Comparison of ENCODE assay signal across 10 cellular contexts in the genomic region with DNA sequence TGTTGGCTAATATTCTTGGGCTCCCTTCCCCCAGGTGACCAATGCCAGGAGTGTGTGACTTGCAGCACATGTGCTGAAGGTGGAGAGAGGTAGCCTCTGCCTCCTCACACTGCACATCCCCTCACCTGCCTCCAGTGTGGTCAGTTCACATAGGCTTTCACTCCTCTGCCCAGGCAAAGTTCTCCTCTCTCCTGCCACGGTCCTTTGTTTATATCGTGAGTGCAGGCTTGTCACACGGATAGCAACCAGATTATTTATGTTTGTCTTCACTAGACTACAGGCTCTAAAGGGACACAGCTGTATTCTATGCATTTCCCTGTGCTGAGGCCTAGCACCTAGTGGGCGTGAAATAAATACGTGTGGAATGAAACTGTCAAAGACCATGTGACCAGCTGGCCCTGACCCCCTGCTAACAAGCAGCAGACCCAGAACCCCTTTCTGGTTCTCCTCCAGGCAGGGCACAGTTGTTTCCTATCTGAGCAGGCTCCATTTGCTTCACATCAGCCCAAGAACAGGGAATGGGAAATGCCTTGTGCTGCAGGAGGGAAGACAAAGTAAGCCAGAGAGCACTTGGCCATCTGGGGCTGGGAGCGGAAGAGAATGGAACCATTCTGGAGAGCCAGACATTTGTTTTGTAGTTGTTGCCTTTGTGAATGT. TPM values are rescaled to one million over a fixed set of nuclear protein-coding genes. Genes with fewer than 3 reads are reported as not detected.
DNase-seq lines count a peak whose midpoint lies in the region; ATAC-seq and TF ChIP-seq lines count a peak whose summit lies in the region.
"Had no signal": no experiment of that assay in that cellular context is flagged by ENCODE, and none has a peak within 500 bp of the region (broad histone marks: within the 10 kb centered on the region; RNA-seq: fewer than 3 reads in every experiment).

No MANE protein-coding gene starts in this region.

- no peaks in the 10 kb centered on the region for H3K36me3 Mint-ChIP-seq in CD8-positive, alpha-beta T cell
- H3K36me3 Mint-ChIP-seq: CD8-positive, alpha-beta memory T cell had no signal

- H3K27ac ChIP-seq in foreskin keratinocyte (no peak overlapping the region), muscle layer of colon (ENCODE audit: low read depth, low read length) (peak overlapping the region; percentile 54)
- no peak overlapping the region for H3K27ac ChIP-seq in CD8-positive, alpha-beta T cell (ENCODE audit: low read depth, low read length)
- H3K27ac ChIP-seq: epithelial cell of prostate had no signal

- intact Hi-C loops in CD8-positive, alpha-beta T cell (cut with DNase I, micrococcal nuclease): no loop called here

- H3K36me3 ChIP-seq in muscle layer of colon (ENCODE audit: insufficient read depth, low read length): no peaks in the 10 kb centered on the region
- no peaks in the 10 kb centered on the region for H3K36me3 ChIP-seq in CD8-positive, alpha-beta T cell (ENCODE audit: insufficient read depth, low read length)

- no peak overlapping the region for H3K27ac Mint-ChIP-seq in CD8-positive, alpha-beta T cell
- H3K27ac Mint-ChIP-seq: CD8-positive, alpha-beta memory T cell had no signal

- ATAC-seq in foreskin keratinocyte: peak; percentile 6
- no peak for ATAC-seq in CD8-positive, alpha-beta T cell

- CTCF ChIA-PET in CD8-positive, alpha-beta T cell (lab: Charles Lee): interaction anchor here (0.8 to 3.8 kb wide), 2 partner anchors 13 to 32 kb away, joined by 3 to 17 read pairs; no protein-coding TSS in a partner anchor

- H3K4me3 ChIP-seq in muscle layer of colon (ENCODE audit: low read depth in 1 of 2, low read length in 2 of 2): peak overlapping the region in 1 of 2 donors; percentile 0
- no peak overlapping the region for H3K4me3 ChIP-seq in CD8-positive, alpha-beta T cell (ENCODE audit: low read depth, low read length)

- POLR2A ChIA-PET in CD8-positive, alpha-beta T cell (lab: Charles Lee): interaction anchor here (1.0 kb wide), 1 partner anchor 31 kb away, joined by 3 read pairs; no protein-coding TSS in a partner anchor

- no peaks in the 10 kb centered on the region for H3K9me3 ChIP-seq in muscle layer of colon (ENCODE audit: low read length)
- H3K9me3 ChIP-seq in CD8-positive, alpha-beta T cell (ENCODE audit: low read length): no peaks in the 10 kb centered on the region

- no peak overlapping the region for H3K4me3 Mint-ChIP-seq in CD8-positive, alpha-beta T cell
- H3K4me3 Mint-ChIP-seq: CD8-positive, alpha-beta memory T cell had no signal

- H3K27me3 ChIP-seq in foreskin keratinocyte (no peaks in the 10 kb centered on the region), muscle layer of colon (ENCODE audit: control insufficient read depth in 1 of 2, insufficient read depth in 2 of 2, low read length in 2 of 2) (no peaks in the 10 kb centered on the region)
- no peaks in the 10 kb centered on the region for H3K27me3 ChIP-seq in CD8-positive, alpha-beta T cell (ENCODE audit: insufficient read depth, low read length)

- no peaks in the 10 kb centered on the region for H3K4me1 Mint-ChIP-seq in CD8-positive, alpha-beta T cell (ENCODE audit: low read depth)
- H3K4me1 Mint-ChIP-seq: CD8-positive, alpha-beta memory T cell had no signal

- no peak for TF ChIP-seq CTCF in foreskin keratinocyte (conservative IDR thresholded peaks at IDR 0.05)
- TF ChIP-seq CTCF in CD8-positive, alpha-beta T cell (IDR thresholded peaks at IDR 0.05): no peak

- H3K4me1 ChIP-seq in foreskin keratinocyte (peaks cover 8% of the 10 kb centered on the region), muscle layer of colon (ENCODE audit: insufficient read depth, low read length) (peaks cover 33% of the 10 kb centered on the region)
- no peaks in the 10 kb centered on the region for H3K4me1 ChIP-seq in CD8-positive, alpha-beta T cell (ENCODE audit: insufficient read depth, low read length)

- no peak overlapping the region for H3K9ac ChIP-seq in muscle layer of colon (ENCODE audit: low read length)

- DNase-seq in AG08396 (ENCODE audit: low spot score) (peak; percentile 10), NCI-H526 (lab: John Stamatoyannopoulos, UW) (peak; percentile 58 to 70), foreskin keratinocyte (no peak), NCI-H2227 (lab: John Stamatoyannopoulos, UW; ENCODE audit: unreplicated experiment) (no peak)
- DNase-seq in activated CD8-positive, alpha-beta memory T cell treated with anti-CD3 and anti-CD28 coated beads for 24 hours: no peak
- DNase-seq in activated CD8-positive, alpha-beta memory T cell treated with anti-CD3 and anti-CD28 coated beads, Interleukin-2, amount 50 U/mL, for 48 hours: no peak
- DNase-seq in CD8-positive, alpha-beta T cell: no peak
- DNase-seq: CD8-positive, alpha-beta memory T cell had no signal

- H3K9me3 Mint-ChIP-seq in CD8-positive, alpha-beta T cell: no peaks in the 10 kb centered on the region
- H3K9me3 Mint-ChIP-seq: CD8-positive, alpha-beta memory T cell had no signal

- H3K27me3 Mint-ChIP-seq in CD8-positive, alpha-beta T cell (ENCODE audit: low read depth): peaks cover 21% of the 10 kb centered on the region

RNA-seq across cellular contexts. Expression of a gene that starts 42.3 kb away (rescaled TPM):
- 0.17 and 0.28 TPM in 2 replicates for total RNA-seq in foreskin keratinocyte
- polyA plus RNA-seq in foreskin keratinocyte: 0.21 and 0.29 TPM in 2 replicates
- 1 to 10 TPM; 1.4 to 2.3 TPM for total RNA-seq in CD8-positive, alpha-beta T cell

RNA-seq across cellular contexts. Expression of a gene that starts 45.5 kb away (rescaled TPM):
- total RNA-seq in foreskin keratinocyte: not detected in 2 replicates
- polyA plus RNA-seq in foreskin keratinocyte: not detected in 2 replicates
- total RNA-seq in CD8-positive, alpha-beta T cell: not detected
- total RNA-seq: CD8-positive, alpha-beta memory T cell had no signal
- polyA plus RNA-seq: CD8-positive, alpha-beta memory T cell had no signal

RNA-seq across cellular contexts. Expression of a gene that starts 56.3 kb away (rescaled TPM):
- total RNA-seq in foreskin keratinocyte: not detected in 2 replicates
- 0.03 TPM in 1 of 2 replicates, not detected in the other for polyA plus RNA-seq in foreskin keratinocyte
- not detected for total RNA-seq in CD8-positive, alpha-beta T cell
- total RNA-seq: CD8-positive, alpha-beta memory T cell had no signal
- polyA plus RNA-seq: CD8-positive, alpha-beta memory T cell had no signal

Comparison
In these comparisons a context has a peak if more than half of its experiments do, and no peak if none do; other contexts are left out.
1. DNase-seq: peak in AG08396 (single experiment) and NCI-H526 (2 of 2); none in foreskin keratinocyte (0 of 2), activated CD8-positive, alpha-beta memory T cell treated with anti-CD3 and anti-CD28 coated beads for 24 hours (single experiment), NCI-H2227 (single experiment), activated CD8-positive, alpha-beta memory T cell treated with anti-CD3 and anti-CD28 coated beads, Interleukin-2, amount 50 U/mL, for 48 hours (single experiment) and CD8-positive, alpha-beta T cell (0 of 7).